9 cellular contexts compared by ENCODE assay signal in genomic region chr20:63567382-63568169, GRCh38. TPM values are rescaled to one million over a fixed set of nuclear protein-coding genes. Genes with fewer than 3 reads are reported as not detected.
A peak's percentile ranks its signal among the peaks of the same experiment; 100 is the strongest.
DNase-seq lines count a peak whose midpoint lies in the region; ATAC-seq and TF ChIP-seq lines count a peak whose summit lies in the region.
"Had no signal": no experiment of that assay in that cellular context is flagged by ENCODE, and none has a peak within 500 bp of the region (broad histone marks: within the 10 kb centered on the region; RNA-seq: fewer than 3 reads in every experiment).

No MANE protein-coding gene starts in this region.

- peak; percentile 78 for DNase-seq in GM13976 (ENCODE audit: low spot score)
- DNase-seq in SKM-1 treated with dmso at 0.1 percent for 144 hours (lab: John Stamatoyannopoulos, UW; ENCODE audit: unreplicated experiment): peak; percentile 76
- DNase-seq in brain microvascular endothelial cell: peak; percentile 20
- peak; percentile 39 to 46 for DNase-seq in stimulated activated CD8-positive, alpha-beta memory T cell treated with anti-CD3 and anti-CD28 coated beads, Interleukin-2, amount 100 ng/mL, for 48 hours (ENCODE audit: low read depth in 2 of 2)
- DNase-seq in HFFc6: no peak
- no peak for DNase-seq in omental fat pad (ENCODE audit: low spot score)
- no peak for DNase-seq in NCI-H2107 (lab: John Stamatoyannopoulos, UW)

- no peaks in the 10 kb centered on the region for H3K27me3 ChIP-seq in brain microvascular endothelial cell (replicated peaks)

- no peak for TF ChIP-seq CTCF in GM13976 (IDR thresholded peaks at IDR 0.05; ENCODE audit: borderline replicate concordance, control extremely low read depth, extremely low read depth, insufficient read depth, missing control alignments)
- TF ChIP-seq CTCF in brain microvascular endothelial cell (IDR thresholded peaks at IDR 0.05; ENCODE audit: low read depth, low read length, missing control alignments): no peak
- TF ChIP-seq CTCF in HFFc6 (IDR thresholded peaks at IDR 0.05): no peak
- no peak for TF ChIP-seq CTCF in omental fat pad (IDR thresholded peaks at IDR 0.05)

- no peaks in the 10 kb centered on the region for H3K27me3 Mint-ChIP-seq in HFFc6 (ENCODE audit: insufficient read depth)

- H3K4me3 ChIP-seq in brain microvascular endothelial cell (ENCODE audit: low read depth, low read length): no peak overlapping the region

- ATAC-seq in HG02798 (IDR thresholded peaks at IDR 0.05; ENCODE audit: poor library complexity, unreplicated experiment) (peak; percentile 58), omental fat pad (ENCODE audit: low FRiP score) (no peak)

- H3K4me3 Mint-ChIP-seq in HFFc6: no peak overlapping the region

- no peak overlapping the region for H3K27ac ChIP-seq in brain microvascular endothelial cell

- no peaks in the 10 kb centered on the region for H3K9me3 Mint-ChIP-seq in HFFc6

- no peak overlapping the region for H3K27ac Mint-ChIP-seq in HFFc6

- in situ Hi-C loops in GM13976 (cut with MboI; ENCODE audit: low sequenced_read_pairs, unreplicated experiment) (no loop called here), brain microvascular endothelial cell (cut with HindIII; ENCODE audit: low pct_ligation_motif_present, low sequenced_read_pairs) (no loop called here)

- H3K4me1 Mint-ChIP-seq in HFFc6 (ENCODE audit: low read depth): no peaks in the 10 kb centered on the region

- no peaks in the 10 kb centered on the region for H3K36me3 Mint-ChIP-seq in HFFc6 (ENCODE audit: low read depth)

- H3K36me3 ChIP-seq in brain microvascular endothelial cell (replicated peaks): peaks cover 20% of the 10 kb centered on the region

RNA-seq across cellular contexts. Expression of gene HELZ2, which starts 6.5 kb away (rescaled TPM):
- total RNA-seq in HFFc6 (2021; fragmentation: NEBNext Ultra II Directional; extraction: Animal tissue kit (Norgen Biotek cat#: 25700)): 10 to 100 TPM; 14.7 to 20.4 (median 16.5) TPM
- total RNA-seq in omental fat pad: 10 to 100 TPM; 12.1 to 58.1 (median 31.8) TPM

RNA-seq across cellular contexts. Expression of gene FNDC11, which starts 13.6 kb away (rescaled TPM):
- total RNA-seq in HFFc6 (2021; fragmentation: NEBNext Ultra II Directional; extraction: Animal tissue kit (Norgen Biotek cat#: 25700)): not detected
- total RNA-seq in omental fat pad: under 1 TPM in 2 of 4 donors, not detected in 2; 0.19 to 0.38 TPM

RNA-seq across cellular contexts. Expression of gene SRMS, which starts 20.0 kb away (rescaled TPM):
- total RNA-seq in HFFc6 (2021; fragmentation: NEBNext Ultra II Directional; extraction: Animal tissue kit (Norgen Biotek cat#: 25700)): not detected
- total RNA-seq in omental fat pad: not detected
- total RNA-seq: renal cortical epithelial cell had no signal

RNA-seq across cellular contexts. Expression of gene PTK6, which starts 30.4 kb away (rescaled TPM):
- total RNA-seq in HFFc6 (2021; fragmentation: NEBNext Ultra II Directional; extraction: Animal tissue kit (Norgen Biotek cat#: 25700)): under 1 TPM in 2 of 6 experiments, not detected in 4; 0.07 TPM
- total RNA-seq in omental fat pad: under 1 TPM in 3 of 4 donors, not detected in 1; 0.12 to 0.63 (median 0.28) TPM

RNA-seq across cellular contexts. Expression of gene PPDPF, which starts 47.0 kb away (rescaled TPM):
- total RNA-seq in HFFc6 (2021; fragmentation: NEBNext Ultra II Directional; extraction: Animal tissue kit (Norgen Biotek cat#: 25700)): 100 to 1,000 TPM; 388 to 518 (median 443) TPM
- total RNA-seq in omental fat pad: 100 to 1,000 TPM in 1 of 4 donors, 10 to 100 TPM in 3; 22.2 to 108 (median 75.8) TPM

Comparison
In these comparisons a context has a peak if more than half of its experiments do, and no peak if none do; other contexts are left out.
1. DNase-seq: peak in GM13976 (single experiment), SKM-1 treated with dmso at 0.1 percent for 144 hours (single experiment), brain microvascular endothelial cell (single experiment) and stimulated activated CD8-positive, alpha-beta memory T cell treated with anti-CD3 and anti-CD28 coated beads, Interleukin-2, amount 100 ng/mL, for 48 hours (2 of 2); none in HFFc6 (single experiment), omental fat pad (single experiment) and NCI-H2107 (single experiment).